In genomic region chr7:87001214-87001613, GRCh38 we compare ENCODE assay signal across 20 cellular contexts. TPM values are rescaled to one million over a fixed set of nuclear protein-coding genes. Genes with fewer than 3 reads are reported as not detected.
A peak's percentile ranks its signal among the peaks of the same experiment; 100 is the strongest.
DNase-seq lines count a peak whose midpoint lies in the region; ATAC-seq and TF ChIP-seq lines count a peak whose summit lies in the region.
"Had no signal": no experiment of that assay in that cellular context is flagged by ENCODE, and none has a peak within 500 bp of the region (broad histone marks: within the 10 kb centered on the region; RNA-seq: fewer than 3 reads in every experiment).

No MANE protein-coding gene starts in this region.

- DNase-seq in AG08395 (ENCODE audit: low spot score): peak; percentile 45
- DNase-seq in M059J (ENCODE audit: low read depth): peak; percentile 8
- DNase-seq in MCF 10A (ENCODE audit: unreplicated experiment): peak; percentile 31
- DNase-seq in lung microvascular endothelial cell (ENCODE audit: low read depth in 2 of 2): peak; percentile 23 to 64
- DNase-seq in NCI-H1105 treated with DMSO at 0.1 percent for 48 hours (lab: John Stamatoyannopoulos, UW): no peak
- no peak for DNase-seq in activated CD4-positive, alpha-beta memory T cell treated with anti-CD3 and anti-CD28 coated beads, Interleukin-2, amount 10 ng/mL, durations not matched to agents 7 days and 5 days
- DNase-seq: activated CD4-positive, alpha-beta T cell treated with anti-CD3 and anti-CD28 coated beads for 36 hours; activated naive CD8-positive, alpha-beta T cell treated with anti-CD3 and anti-CD28 coated beads, Interleukin-2, amount 10 ng/mL, durations not matched to agents 7 days and 5 days; activated T-cell treated with anti-CD3 and anti-CD28 coated beads for 4 hours; colonic mucosa; NCI-H2029; NCI-H774; right lobe of liver; RPMI8226; uterus had no signal

- CTCF ChIA-PET in MCF 10A (lab: Yijun Ruan, JAX): interaction anchor here (1.3 to 1.9 kb wide), 3 partner anchors 9 to 74 kb away, joined by 3 to 4 read pairs (median 3); no protein-coding TSS in a partner anchor
- CTCF ChIA-PET in activated CD4-positive, alpha-beta memory T cell treated with anti-CD3 and anti-CD28 coated beads, Interleukin-2, amount 10 ng/mL, durations not matched to agents 7 days and 5 days (lab: Charles Lee): no interaction called here

- POLR2A ChIA-PET in MCF 10A (lab: Yijun Ruan, JAX): interaction anchor here (1.7 kb wide), 1 partner anchor 37 kb away, joined by 6 read pairs; no protein-coding TSS in a partner anchor
- POLR2A ChIA-PET in activated CD4-positive, alpha-beta memory T cell treated with anti-CD3 and anti-CD28 coated beads, Interleukin-2, amount 10 ng/mL, durations not matched to agents 7 days and 5 days (lab: Charles Lee): no interaction called here

- H3K27me3 Mint-ChIP-seq in MCF 10A (ENCODE audit: insufficient read depth, unreplicated experiment): no peaks in the 10 kb centered on the region
- peaks cover 1% of the 10 kb centered on the region for H3K27me3 Mint-ChIP-seq in activated CD4-positive, alpha-beta memory T cell treated with anti-CD3 and anti-CD28 coated beads, Interleukin-2, amount 10 ng/mL, durations not matched to agents 7 days and 5 days
- H3K27me3 Mint-ChIP-seq: activated naive CD8-positive, alpha-beta T cell treated with anti-CD3 and anti-CD28 coated beads, Interleukin-2, amount 10 ng/mL, durations not matched to agents 7 days and 5 days; stimulated activated memory B cell treated with anti-CD40 and anti-IgM and Interleukin-4, amounts not matched to agents 10 μg/mL and 1 μg/mL and 100 μg/mL, for 72 hours had no signal

- H3K36me3 Mint-ChIP-seq in MCF 10A (ENCODE audit: insufficient read depth, unreplicated experiment): no peaks in the 10 kb centered on the region
- no peaks in the 10 kb centered on the region for H3K36me3 Mint-ChIP-seq in activated CD4-positive, alpha-beta memory T cell treated with anti-CD3 and anti-CD28 coated beads, Interleukin-2, amount 10 ng/mL, durations not matched to agents 7 days and 5 days (ENCODE audit: low read depth)
- H3K36me3 Mint-ChIP-seq: activated naive CD8-positive, alpha-beta T cell treated with anti-CD3 and anti-CD28 coated beads, Interleukin-2, amount 10 ng/mL, durations not matched to agents 7 days and 5 days; stimulated activated memory B cell treated with anti-CD40 and anti-IgM and Interleukin-4, amounts not matched to agents 10 μg/mL and 1 μg/mL and 100 μg/mL, for 72 hours had no signal

- no peak for TF ChIP-seq CTCF in MCF 10A (IDR thresholded peaks at IDR 0.05; ENCODE audit: unreplicated experiment)

- peaks cover 16% of the 10 kb centered on the region for H3K4me1 Mint-ChIP-seq in MCF 10A (ENCODE audit: insufficient read depth, unreplicated experiment)
- H3K4me1 Mint-ChIP-seq in activated CD4-positive, alpha-beta memory T cell treated with anti-CD3 and anti-CD28 coated beads, Interleukin-2, amount 10 ng/mL, durations not matched to agents 7 days and 5 days: no peaks in the 10 kb centered on the region
- H3K4me1 Mint-ChIP-seq: activated CD4-positive, alpha-beta T cell treated with anti-CD3 and anti-CD28 coated beads for 36 hours; stimulated activated memory B cell treated with anti-CD40 and anti-IgM and Interleukin-4, amounts not matched to agents 10 μg/mL and 1 μg/mL and 100 μg/mL, for 72 hours had no signal

- BruUV-seq in MCF 10A (replicated peaks; lab: Mats Ljungman, UMichigan): no TSS peak

- intact Hi-C loops in MCF 10A (cut with micrococcal nuclease): no loop called here

- no peak overlapping the region for H3K4me3 Mint-ChIP-seq in MCF 10A (ENCODE audit: unreplicated experiment)
- H3K4me3 Mint-ChIP-seq in activated CD4-positive, alpha-beta memory T cell treated with anti-CD3 and anti-CD28 coated beads, Interleukin-2, amount 10 ng/mL, durations not matched to agents 7 days and 5 days: no peak overlapping the region
- H3K4me3 Mint-ChIP-seq: activated CD4-positive, alpha-beta T cell treated with anti-CD3 and anti-CD28 coated beads for 36 hours; activated naive CD8-positive, alpha-beta T cell treated with anti-CD3 and anti-CD28 coated beads, Interleukin-2, amount 10 ng/mL, durations not matched to agents 7 days and 5 days; neural crest cell; stimulated activated memory B cell treated with anti-CD40 and anti-IgM and Interleukin-4, amounts not matched to agents 10 μg/mL and 1 μg/mL and 100 μg/mL, for 72 hours had no signal

- peak overlapping the region; percentile 55 for H3K27ac Mint-ChIP-seq in MCF 10A (ENCODE audit: low read depth, unreplicated experiment)
- H3K27ac Mint-ChIP-seq in activated CD4-positive, alpha-beta memory T cell treated with anti-CD3 and anti-CD28 coated beads, Interleukin-2, amount 10 ng/mL, durations not matched to agents 7 days and 5 days: no peak overlapping the region
- H3K27ac Mint-ChIP-seq: activated CD4-positive, alpha-beta T cell treated with anti-CD3 and anti-CD28 coated beads for 36 hours; activated naive CD8-positive, alpha-beta T cell treated with anti-CD3 and anti-CD28 coated beads, Interleukin-2, amount 10 ng/mL, durations not matched to agents 7 days and 5 days; stimulated activated memory B cell treated with anti-CD40 and anti-IgM and Interleukin-4, amounts not matched to agents 10 μg/mL and 1 μg/mL and 100 μg/mL, for 72 hours had no signal

- ATAC-seq in HG03520 (IDR thresholded peaks at IDR 0.05; ENCODE audit: unreplicated experiment): no peak
- no peak for ATAC-seq in GM18520 (IDR thresholded peaks at IDR 0.05; ENCODE audit: unreplicated experiment)
- ATAC-seq: activated CD4-positive, alpha-beta T cell treated with anti-CD3 and anti-CD28 coated beads for 36 hours; esophagus mucosa; right lobe of liver; stimulated activated memory B cell treated with anti-CD40 and anti-IgM and Interleukin-4, amounts not matched to agents 10 μg/mL and 1 μg/mL and 100 μg/mL, for 72 hours had no signal

- H3K9me3 Mint-ChIP-seq in MCF 10A (ENCODE audit: unreplicated experiment): no peaks in the 10 kb centered on the region
- H3K9me3 Mint-ChIP-seq in activated CD4-positive, alpha-beta memory T cell treated with anti-CD3 and anti-CD28 coated beads, Interleukin-2, amount 10 ng/mL, durations not matched to agents 7 days and 5 days: no peaks in the 10 kb centered on the region
- H3K9me3 Mint-ChIP-seq: activated naive CD8-positive, alpha-beta T cell treated with anti-CD3 and anti-CD28 coated beads, Interleukin-2, amount 10 ng/mL, durations not matched to agents 7 days and 5 days; neural crest cell; stimulated activated memory B cell treated with anti-CD40 and anti-IgM and Interleukin-4, amounts not matched to agents 10 μg/mL and 1 μg/mL and 100 μg/mL, for 72 hours had no signal

RNA-seq across cellular contexts. Expression of gene ELAPOR2, which starts 58.2 kb away (rescaled TPM):
- total RNA-seq in M059J (2014; rRNA removed; shearing (Covaris generic)): 0.10 TPM in 1 of 2 replicates, not detected in the other
- 16.3 and 21.3 TPM in 2 replicates for total RNA-seq in MCF 10A (2022)
- total RNA-seq in lung microvascular endothelial cell: 84.1 and 136 TPM in 2 replicates
- total RNA-seq in activated CD4-positive, alpha-beta memory T cell treated with anti-CD3 and anti-CD28 coated beads, Interleukin-2, amount 10 ng/mL, durations not matched to agents 7 days and 5 days: 1 to 10 TPM; 2.5 to 3.9 TPM

Comparison
In these comparisons a context has a peak if more than half of its experiments do, and no peak if none do; other contexts are left out.
1. DNase-seq: peak in AG08395 (single experiment), M059J (single experiment), MCF 10A (single experiment) and lung microvascular endothelial cell (2 of 2); none in NCI-H1105 treated with DMSO at 0.1 percent for 48 hours (single experiment) and activated CD4-positive, alpha-beta memory T cell treated with anti-CD3 and anti-CD28 coated beads, Interleukin-2, amount 10 ng/mL, durations not matched to agents 7 days and 5 days (single experiment).